1 cellular context compared by ENCODE assay signal in the genomic region with DNA sequence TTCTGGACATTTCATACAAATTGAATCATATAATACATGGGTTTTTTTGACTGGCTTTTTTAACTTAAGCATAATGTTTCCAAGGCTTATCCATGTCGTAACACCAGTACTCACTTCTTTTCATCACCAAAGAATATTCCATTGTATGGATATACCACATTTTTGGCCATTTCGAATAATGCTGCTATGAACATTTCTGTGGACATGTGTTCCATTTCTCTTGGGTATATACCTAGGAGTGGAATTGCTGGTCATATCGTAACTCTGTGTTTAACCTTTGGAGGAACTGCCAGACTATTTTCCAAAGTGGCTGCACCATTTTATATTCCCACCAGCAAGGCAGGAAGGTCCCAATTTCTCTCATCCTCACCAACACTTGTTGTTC.
TF ChIP-seq lines count a peak whose summit lies in the region.

No MANE protein-coding gene starts in this region.

TF ChIP-seq in SK-N-SH, 30 proteins besides CTCF, POLR2A, EP300 and RAD21 (continued from another document):
- TF ChIP-seq, protein P1, sequence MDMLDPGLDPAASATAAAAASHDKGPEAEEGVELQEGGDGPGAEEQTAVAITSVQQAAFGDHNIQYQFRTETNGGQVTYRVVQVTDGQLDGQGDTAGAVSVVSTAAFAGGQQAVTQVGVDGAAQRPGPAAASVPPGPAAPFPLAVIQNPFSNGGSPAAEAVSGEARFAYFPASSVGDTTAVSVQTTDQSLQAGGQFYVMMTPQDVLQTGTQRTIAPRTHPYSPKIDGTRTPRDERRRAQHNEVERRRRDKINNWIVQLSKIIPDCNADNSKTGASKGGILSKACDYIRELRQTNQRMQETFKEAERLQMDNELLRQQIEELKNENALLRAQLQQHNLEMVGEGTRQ (IDR thresholded peaks at IDR 0.05; ENCODE audit: borderline replicate concordance, low read depth, low read length), result no peak
- TF ChIP-seq FOXJ3 (CRISPR knock-in tag; IDR thresholded peaks at IDR 0.05) (no peak), RFX5 (IDR thresholded peaks at IDR 0.05; ENCODE audit: low read length) (no peak), YY1 (IDR thresholded peaks at IDR 0.05; ENCODE audit: low read depth) (no peak), NFIC (IDR thresholded peaks at IDR 0.05; ENCODE audit: borderline replicate concordance) (no peak), NRF1 (IDR thresholded peaks at IDR 0.05; ENCODE audit: low read depth, low read length) (no peak), MXI1 (IDR thresholded peaks at IDR 0.05; ENCODE audit: low read depth, low read length) (no peak), CHD2 (IDR thresholded peaks at IDR 0.05; ENCODE audit: low read length, partially characterized antibody) (no peak)
- TF ChIP-seq, protein P2, sequence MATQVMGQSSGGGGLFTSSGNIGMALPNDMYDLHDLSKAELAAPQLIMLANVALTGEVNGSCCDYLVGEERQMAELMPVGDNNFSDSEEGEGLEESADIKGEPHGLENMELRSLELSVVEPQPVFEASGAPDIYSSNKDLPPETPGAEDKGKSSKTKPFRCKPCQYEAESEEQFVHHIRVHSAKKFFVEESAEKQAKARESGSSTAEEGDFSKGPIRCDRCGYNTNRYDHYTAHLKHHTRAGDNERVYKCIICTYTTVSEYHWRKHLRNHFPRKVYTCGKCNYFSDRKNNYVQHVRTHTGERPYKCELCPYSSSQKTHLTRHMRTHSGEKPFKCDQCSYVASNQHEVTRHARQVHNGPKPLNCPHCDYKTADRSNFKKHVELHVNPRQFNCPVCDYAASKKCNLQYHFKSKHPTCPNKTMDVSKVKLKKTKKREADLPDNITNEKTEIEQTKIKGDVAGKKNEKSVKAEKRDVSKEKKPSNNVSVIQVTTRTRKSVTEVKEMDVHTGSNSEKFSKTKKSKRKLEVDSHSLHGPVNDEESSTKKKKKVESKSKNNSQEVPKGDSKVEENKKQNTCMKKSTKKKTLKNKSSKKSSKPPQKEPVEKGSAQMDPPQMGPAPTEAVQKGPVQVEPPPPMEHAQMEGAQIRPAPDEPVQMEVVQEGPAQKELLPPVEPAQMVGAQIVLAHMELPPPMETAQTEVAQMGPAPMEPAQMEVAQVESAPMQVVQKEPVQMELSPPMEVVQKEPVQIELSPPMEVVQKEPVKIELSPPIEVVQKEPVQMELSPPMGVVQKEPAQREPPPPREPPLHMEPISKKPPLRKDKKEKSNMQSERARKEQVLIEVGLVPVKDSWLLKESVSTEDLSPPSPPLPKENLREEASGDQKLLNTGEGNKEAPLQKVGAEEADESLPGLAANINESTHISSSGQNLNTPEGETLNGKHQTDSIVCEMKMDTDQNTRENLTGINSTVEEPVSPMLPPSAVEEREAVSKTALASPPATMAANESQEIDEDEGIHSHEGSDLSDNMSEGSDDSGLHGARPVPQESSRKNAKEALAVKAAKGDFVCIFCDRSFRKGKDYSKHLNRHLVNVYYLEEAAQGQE (IDR thresholded peaks at IDR 0.05; ENCODE audit: low read depth, low read length), result no peak
